Comparison of ENCODE assay signal across 8 cellular contexts in the genomic region with DNA sequence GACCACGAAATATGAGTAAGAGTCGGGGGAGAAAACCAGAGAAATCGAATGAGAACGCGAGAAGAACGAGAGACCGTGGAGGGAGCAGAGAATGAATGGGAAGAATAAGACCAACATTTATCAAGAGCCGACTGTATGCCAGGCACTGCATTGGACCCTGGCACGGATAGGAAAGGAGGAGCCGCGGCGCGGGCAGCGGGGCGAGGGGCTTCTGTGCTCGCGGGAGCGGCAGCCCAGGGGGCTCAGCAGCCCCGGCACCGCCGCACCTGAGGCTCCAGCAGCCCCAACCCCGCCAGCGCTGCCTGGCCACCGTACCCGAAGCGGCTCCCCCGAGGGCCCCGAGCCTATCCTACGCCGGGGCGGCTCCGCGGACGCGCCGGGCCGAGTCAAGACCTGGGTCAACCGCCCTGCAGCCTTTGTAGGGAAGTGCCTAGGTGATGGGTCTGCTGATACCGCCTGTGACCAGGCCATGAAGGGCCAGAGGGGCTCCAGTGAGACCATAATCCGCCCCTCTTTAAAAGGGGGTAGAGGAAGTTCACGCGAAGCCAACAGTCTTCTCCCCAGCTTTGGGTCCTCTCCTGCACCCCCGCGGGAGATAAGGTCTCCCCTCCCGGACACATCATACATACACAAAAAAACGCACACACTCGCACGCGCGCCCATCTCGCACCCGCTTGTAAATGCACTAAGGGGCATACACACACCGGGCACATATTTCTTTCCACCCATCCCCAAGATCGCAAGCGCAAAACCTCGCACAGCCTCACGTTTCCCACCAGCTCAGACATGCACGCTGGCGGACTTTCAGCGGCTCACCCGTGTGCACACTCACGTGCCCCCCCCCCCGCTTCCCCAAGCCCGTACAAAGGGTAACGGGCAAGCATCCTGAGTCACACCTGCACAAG. TPM values are rescaled to one million over a fixed set of nuclear protein-coding genes. Genes with fewer than 3 reads are reported as not detected.
DNase-seq lines count a peak whose midpoint lies in the region; TF ChIP-seq lines count a peak whose summit lies in the region.

No MANE protein-coding gene starts in this region.

- H3K4me3 ChIP-seq in mesodermal cell (ENCODE audit: extremely low read depth, insufficient read depth, low read length, poor library complexity, severe bottlenecking) (peak overlapping the region; percentile 29), urinary bladder (ENCODE audit: low read depth, low read length) (peak overlapping the region; percentile 43)

- DNase-seq in GM13977 (ENCODE audit: low spot score) (no peak), NCI-H748 treated with DMSO at 0.1 percent for 48 hours (lab: John Stamatoyannopoulos, UW) (peak; percentile 35), astrocyte of the hippocampus (ENCODE audit: low read depth, low spot score) (peak; percentile 27), NCI-H1048 (lab: John Stamatoyannopoulos, UW) (no peak), T-helper 9 cell (no peak), NCI-H526 (lab: John Stamatoyannopoulos, UW) (no peak)

- in situ Hi-C loops in GM13977 (cut with MboI; ENCODE audit: low pct_unique_long_range_greater_than_20kb, low sequenced_read_pairs, unreplicated experiment): no loop called here

- TF ChIP-seq CTCF in GM13977 (IDR thresholded peaks at IDR 0.05; ENCODE audit: extremely low read depth, insufficient read depth, missing control alignments): peak; percentile 10

- WGBS in mesodermal cell (ENCODE audit: insufficient coverage in 2 of 2), 2 experiments: 1% methylated on average over 56 to 57 of the region's 65 CpGs
- WGBS in urinary bladder: 1% methylated on average over 65 of the region's 65 CpGs

- no peaks in the 10 kb centered on the region for H3K9me3 ChIP-seq in mesodermal cell (ENCODE audit: control insufficient read depth, low read length)

- H3K27ac ChIP-seq in mesodermal cell (ENCODE audit: low read depth, low read length, severe bottlenecking) (no peak overlapping the region), urinary bladder (ENCODE audit: low read depth) (no peak overlapping the region)

- peaks cover 15% of the 10 kb centered on the region for H3K4me1 ChIP-seq in mesodermal cell (ENCODE audit: control insufficient read depth, insufficient read depth, low read length, poor library complexity, severe bottlenecking)
- no peaks in the 10 kb centered on the region for H3K4me1 ChIP-seq in urinary bladder (ENCODE audit: insufficient read depth)

- H3K36me3 ChIP-seq in mesodermal cell (ENCODE audit: control insufficient read depth, insufficient read depth, low read length): no peaks in the 10 kb centered on the region
- H3K36me3 ChIP-seq in urinary bladder (ENCODE audit: insufficient read depth): no peaks in the 10 kb centered on the region

RNA-seq across cellular contexts. Expression of gene RTN4RL2, which starts 1.0 kb away (rescaled TPM):
- 2.5 TPM for polyA plus RNA-seq in mesodermal cell (2013, experiment 1 of 2)
- 1.9 TPM for polyA plus RNA-seq in mesodermal cell (2013, experiment 2 of 2)
- total RNA-seq in urinary bladder: 0.58 TPM
- polyA plus RNA-seq in urinary bladder: 1.4 TPM

RNA-seq across cellular contexts. Expression of gene SLC43A3, which starts 32.4 kb away (rescaled TPM):
- polyA plus RNA-seq in mesodermal cell (2013, experiment 1 of 2): 19.2 TPM
- polyA plus RNA-seq in mesodermal cell (2013, experiment 2 of 2): 14.5 TPM
- 27.3 TPM for total RNA-seq in urinary bladder
- 39.7 TPM for polyA plus RNA-seq in urinary bladder

RNA-seq across cellular contexts. Expression of gene SLC43A1, which starts 56.1 kb away (rescaled TPM):
- polyA plus RNA-seq in mesodermal cell (2013, experiment 1 of 2): 11.1 TPM
- polyA plus RNA-seq in mesodermal cell (2013, experiment 2 of 2): 8.5 TPM
- total RNA-seq in urinary bladder: 16.8 TPM
- 33.0 TPM for polyA plus RNA-seq in urinary bladder

Comparison
In these comparisons a context has a peak if more than half of its experiments do, and no peak if none do; other contexts are left out.
1. DNase-seq: peak in NCI-H748 treated with DMSO at 0.1 percent for 48 hours (single experiment) and astrocyte of the hippocampus (single experiment); none in GM13977 (single experiment), NCI-H1048 (single experiment), T-helper 9 cell (single experiment) and NCI-H526 (0 of 2).